In genomic region chr4:3073158-3074077, GRCh38 we compare ENCODE assay signal across 8 cellular contexts. TPM values are rescaled to one million over a fixed set of nuclear protein-coding genes. Genes with fewer than 3 reads are reported as not detected.
DNase-seq lines count a peak whose midpoint lies in the region; ATAC-seq and TF ChIP-seq lines count a peak whose summit lies in the region.

No MANE protein-coding gene starts in this region.

- peak; percentile 30 for ATAC-seq in GM21723 (IDR thresholded peaks at IDR 0.05; ENCODE audit: unreplicated experiment)
- no peak for ATAC-seq in natural killer cell
- no peak for ATAC-seq in GM18858 (IDR thresholded peaks at IDR 0.05; ENCODE audit: unreplicated experiment)

- H3K36me3 ChIP-seq in MM.1S (replicated peaks; ENCODE audit: insufficient read depth, low read length) (no peaks in the 10 kb centered on the region), duodenal mucosa (ENCODE audit: control insufficient read depth in 1 of 2, insufficient read depth in 2 of 2, low read length in 2 of 2) (no peaks in the 10 kb centered on the region)

- peaks cover 4% of the 10 kb centered on the region; the same call in 1 of the 2 replicates for H3F3A ChIP-seq in MM.1S (ENCODE audit: insufficient read depth, low read length)

- DNase-seq in ELR (ENCODE audit: low read depth) (peak; percentile 3), MM.1S (no peak), natural killer cell (no peak), T-helper 2 cell (no peak), putamen (ENCODE audit: low spot score) (no peak)

- H3K9me3 Mint-ChIP-seq in natural killer cell: no peaks in the 10 kb centered on the region

- H3K27ac ChIP-seq in MM.1S (ENCODE audit: low read length) (no peak overlapping the region), duodenal mucosa (ENCODE audit: low read depth, low read length) (peak overlapping the region; percentile 10)

- H3K4me1 ChIP-seq in MM.1S (ENCODE audit: low read length) (peaks cover 8% of the 10 kb centered on the region), duodenal mucosa (ENCODE audit: control insufficient read depth in 1 of 2, insufficient read depth in 2 of 2, low read length in 2 of 2) (peaks cover 12 to 15% of the 10 kb centered on the region in 2 donors)

- H3K9ac ChIP-seq in MM.1S (ENCODE audit: low read length) (peak overlapping the region; percentile 33; the same call in 1 of the 2 replicates), duodenal mucosa (ENCODE audit: low read depth in 1 of 2, low read length in 2 of 2) (peak overlapping the region; percentile 25 to 61)

- H3K27me3 ChIP-seq in MM.1S (replicated peaks; ENCODE audit: insufficient read depth, low read length) (peaks cover 25% of the 10 kb centered on the region), duodenal mucosa (ENCODE audit: control insufficient read depth in 1 of 2, insufficient read depth in 2 of 2, low read length in 2 of 2) (no peaks in the 10 kb centered on the region)

- peak overlapping the region; percentile 87 for H3K4me2 ChIP-seq in MM.1S (ENCODE audit: low read depth, low read length)

- no peaks in the 10 kb centered on the region for H3K9me2 ChIP-seq in MM.1S (replicated peaks; ENCODE audit: insufficient read depth, low read length)

- peaks cover 18% of the 10 kb centered on the region in 2 donors for H3K4me1 Mint-ChIP-seq in natural killer cell

- peaks cover 5% of the 10 kb centered on the region; the same call in 1 of the 2 replicates for H4K20me1 ChIP-seq in MM.1S (ENCODE audit: insufficient read depth, low read length)

- intact Hi-C loops in natural killer cell (cut with micrococcal nuclease): loop anchor here (1.0 kb wide), 1 partner anchor 26 kb away; no protein-coding TSS in a partner anchor

- H3K4me3 Mint-ChIP-seq in natural killer cell: peak overlapping the region; percentile 9

- H3K27me3 Mint-ChIP-seq in natural killer cell (ENCODE audit: low read depth in 2 of 2): no peaks in the 10 kb centered on the region

- H3K36me3 Mint-ChIP-seq in natural killer cell: no peaks in the 10 kb centered on the region

- peak overlapping the region in 1 of 2 donors; percentile 92 for H3K27ac Mint-ChIP-seq in natural killer cell

- H3K9me3 ChIP-seq in MM.1S (replicated peaks; ENCODE audit: insufficient read depth, low read length) (no peaks in the 10 kb centered on the region), duodenal mucosa (ENCODE audit: control insufficient read depth in 1 of 2, low read length in 2 of 2) (no peaks in the 10 kb centered on the region)

- H3K79me2 ChIP-seq in MM.1S (ENCODE audit: low read length): peaks cover 35% of the 10 kb centered on the region

- 0 out of 2 replicates have a peak, but pooled peaks have one; percentile 8 for TF ChIP-seq CTCF in MM.1S (IDR thresholded peaks at IDR 0.05; ENCODE audit: low read length)
- TF ChIP-seq CTCF in natural killer cell (IDR thresholded peaks at IDR 0.05): no peak

- H2AFZ ChIP-seq in MM.1S (ENCODE audit: low read length): peak overlapping the region; percentile 89

- H3K4me3 ChIP-seq in MM.1S (ENCODE audit: low read length): peak overlapping the region; percentile 72
- H3K4me3 ChIP-seq in duodenal mucosa (ENCODE audit: low read depth in 1 of 2, low read length in 2 of 2): peak overlapping the region; percentile 77 to 81

RNA-seq across cellular contexts. Expression of gene HTT-AS, which starts 0.9 kb away (rescaled TPM):
- not detected for total RNA-seq in natural killer cell

RNA-seq across cellular contexts. Expression of gene HTT, which starts 1.1 kb away (rescaled TPM):
- 100 to 1,000 TPM; 132 to 175 (median 165) TPM for total RNA-seq in natural killer cell
